In the genomic region with DNA sequence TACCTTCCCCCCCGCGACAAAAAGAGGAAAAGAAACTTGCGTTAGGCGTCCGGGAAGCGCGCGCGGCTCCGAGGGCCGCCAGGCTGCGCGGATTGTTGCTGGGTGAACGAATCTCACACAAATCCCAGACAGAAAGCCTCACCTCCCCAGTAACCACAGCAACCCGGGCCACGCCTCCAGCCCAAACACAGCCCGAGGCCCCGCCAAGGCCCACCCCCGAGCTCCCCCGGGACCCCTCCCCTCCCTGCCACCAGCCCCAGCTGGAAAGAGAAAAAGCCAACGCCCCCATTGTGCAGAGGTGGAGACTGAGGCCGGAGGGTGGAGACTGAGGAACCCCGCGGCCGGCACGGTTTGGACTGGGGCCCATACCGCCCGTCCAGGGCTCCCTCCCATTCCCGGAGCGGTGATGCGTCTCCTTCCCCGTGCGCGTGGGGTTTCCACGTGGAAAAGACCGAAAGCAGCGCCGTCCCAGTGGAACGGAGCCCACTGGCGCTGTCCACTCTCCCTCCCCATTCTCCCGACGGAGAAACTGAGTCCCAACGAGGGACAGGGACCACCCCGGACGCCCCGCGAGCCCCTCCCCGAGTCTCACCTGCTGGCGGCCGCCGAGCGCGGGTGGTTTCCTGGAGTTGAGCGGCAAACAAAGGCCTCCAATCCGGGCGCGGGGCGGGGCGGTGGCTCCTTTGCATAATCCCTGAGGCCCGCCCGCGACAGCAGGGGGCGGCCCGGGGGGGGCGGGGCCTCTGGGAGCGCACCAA, we compare ENCODE assay signal across 8 cellular contexts. TPM values are rescaled to one million over a fixed set of nuclear protein-coding genes. Genes with fewer than 3 reads are reported as not detected.
DNase-seq lines count a peak whose midpoint lies in the region; TF ChIP-seq lines count a peak whose summit lies in the region.

No MANE protein-coding gene starts in this region.

- H3K9me3 ChIP-seq in MG63: no peaks in the 10 kb centered on the region
- no peaks in the 10 kb centered on the region for H3K9me3 ChIP-seq in osteoblast (ENCODE audit: low read depth, low read length)
- no peaks in the 10 kb centered on the region for H3K9me3 ChIP-seq in testis

- intact Hi-C loops in testis (cut with DNase I; ENCODE audit: low total_unique reads): no loop called here

- TF ChIP-seq CTCF in osteoblast (IDR thresholded peaks at IDR 0.05; ENCODE audit: extremely low read depth, low read depth, low read length) (no peak), testis (IDR thresholded peaks at IDR 0.05) (no peak)

- peak overlapping the region; percentile 93 for H2AFZ ChIP-seq in osteoblast (ENCODE audit: low read length)

- peak overlapping the region; percentile 26 for H3K27ac ChIP-seq in osteoblast (ENCODE audit: low read depth, low read length)
- H3K27ac ChIP-seq in testis: peak overlapping the region; percentile 51 to 82

- H3K27me3 ChIP-seq in MG63: no peaks in the 10 kb centered on the region
- no peaks in the 10 kb centered on the region for H3K27me3 ChIP-seq in osteoblast (ENCODE audit: insufficient read depth, low read length)
- H3K27me3 ChIP-seq in testis: no peaks in the 10 kb centered on the region

- WGBS in testis, 2 donors: 0 to 1% methylated on average over 4 to 65 of the region's 66 CpGs

- H3K4me3 ChIP-seq in MG63 (peak overlapping the region; percentile 61), osteoblast (ENCODE audit: insufficient read depth, low read length) (peak overlapping the region; percentile 83), testis (peak overlapping the region; percentile 67)

- no peaks in the 10 kb centered on the region for H4K20me1 ChIP-seq in osteoblast (ENCODE audit: insufficient read depth, low read length)

- H3K4me2 ChIP-seq in osteoblast (ENCODE audit: insufficient read depth, low read length): peak overlapping the region; percentile 89

- no peaks in the 10 kb centered on the region for H3K4me1 ChIP-seq in osteoblast (ENCODE audit: insufficient read depth, low read length)
- peaks cover 24% of the 10 kb centered on the region for H3K4me1 ChIP-seq in testis

- no peak for TF ChIP-seq POLR2A in testis (IDR thresholded peaks at IDR 0.05)

- no peaks in the 10 kb centered on the region for H3K79me2 ChIP-seq in osteoblast (ENCODE audit: insufficient read depth, low read length)

- peak; percentile 83 for DNase-seq in GF-D8 (lab: John Stamatoyannopoulos, UW)
- peak; percentile 87 for DNase-seq in HCEC 1CT
- DNase-seq in MG63: peak; percentile 92
- peak; percentile 88 for DNase-seq in SK-N-DZ (ENCODE audit: low spot score)
- DNase-seq in activated naive CD4-positive, alpha-beta T cell treated with anti-CD3 and anti-CD28 coated beads, Interleukin-2, amount 50 U/mL, for 16 hours: peak; percentile 98
- peak; percentile 95 for DNase-seq in glomerular visceral epithelial cell (ENCODE audit: extremely low spot score)
- peak; percentile 100 for DNase-seq in osteoblast (ENCODE audit: insufficient read length, low spot score, missing footprints)
- peak; percentile 97 for DNase-seq in testis

- H3K36me3 ChIP-seq in MG63 (no peaks in the 10 kb centered on the region), osteoblast (ENCODE audit: insufficient read depth, low read length) (no peaks in the 10 kb centered on the region), testis (ENCODE audit: low read depth, missing control alignments) (no peaks in the 10 kb centered on the region)

RNA-seq across cellular contexts. Expression of a gene that starts 10.2 kb away (rescaled TPM):
- 0.17 and 1.4 TPM in 2 replicates for total RNA-seq in MG63 (2014; rRNA removed; shearing (Covaris generic); ENCODE audit: low replicate concordance)
- 3.1 and 3.2 TPM in 2 replicates for polyA plus RNA-seq in SK-N-DZ (2014; cell fraction: cytosol; rRNA removed)
- 1.9 and 7.9 TPM in 2 replicates for polyA plus RNA-seq in SK-N-DZ (2014; cell fraction: nucleus; rRNA removed)
- total RNA-seq in osteoblast: 24.8 and 27.9 TPM in 2 replicates
- 10 to 100 TPM; 21.2 to 31.5 TPM for total RNA-seq in testis
- polyA plus RNA-seq in testis (ENCODE audit: insufficient read depth, low read depth, low replicate concordance): 20.6 TPM

Comparison
In these comparisons a context has a peak if more than half of its experiments do, and no peak if none do; other contexts are left out.
1. Peak in every context shown above with its lines: DNase-seq, H3K4me3 ChIP-seq and H3K27ac ChIP-seq.